ENCODE assay signal across 25 cellular contexts in the genomic region with DNA sequence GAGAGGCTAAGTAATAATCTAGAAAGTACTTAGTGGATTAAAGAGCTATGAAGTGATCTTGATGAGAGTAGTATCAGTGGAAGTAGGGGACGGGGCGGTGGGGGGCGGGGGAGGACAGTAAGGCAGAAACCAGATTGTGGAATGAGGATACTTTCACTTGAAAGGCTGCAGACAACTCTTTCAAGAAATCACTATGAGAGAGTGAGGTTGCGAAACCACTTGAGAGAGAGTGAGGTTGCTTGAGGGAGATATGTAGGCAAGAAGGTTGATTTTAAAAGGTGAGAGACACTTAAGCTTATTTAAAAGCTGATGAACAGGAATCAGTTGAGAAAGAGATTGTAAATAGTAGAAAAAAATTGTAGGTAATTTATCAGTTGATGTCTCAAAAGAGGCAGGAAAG.
"Had no signal": no experiment of that assay in that cellular context is flagged by ENCODE, and none has a peak within 500 bp of the region (broad histone marks: within the 10 kb centered on the region; RNA-seq: fewer than 3 reads in every experiment).

No MANE protein-coding gene starts in this region.

- H3K9me3 ChIP-seq: esophagus muscularis mucosa, ovary, psoas muscle, thyroid gland, vagina had no signal

- H3K27ac Mint-ChIP-seq: activated naive CD8-positive, alpha-beta T cell treated with anti-CD3 and anti-CD28 coated beads for 36 hours; activated T-helper 2 cell treated with anti-CD3 and anti-CD28 coated beads, Interferon-gamma antibody, Interleukin-2, Interleukin-4, amounts not matched to agents 10 μg/mL and 5 μg/mL and 100 μg/mL, durations not matched to agents 14 hours and 24 hours and 36 hours had no signal

- H3K27ac ChIP-seq: esophagus muscularis mucosa, foreskin keratinocyte, heart right ventricle, ovary, psoas muscle, stomach, thyroid gland, vagina had no signal

- H3K27me3 ChIP-seq: esophagus muscularis mucosa, foreskin keratinocyte, heart right ventricle, ovary, stomach, thyroid gland, upper lobe of left lung, vagina had no signal

- ATAC-seq: activated T-cell treated with anti-CD3 and anti-CD28 coated beads, Interleukin-2, amount 50 U/mL, for 4 hours; foreskin keratinocyte; heart right ventricle; psoas muscle; stimulated activated naive B cell treated with anti-CD40 and anti-IgM and Interleukin-4, amounts not matched to agents 10 μg/mL and 1 μg/mL and 100 μg/mL, for 72 hours had no signal

- H3K4me3 ChIP-seq: esophagus muscularis mucosa, heart right ventricle, ovary, psoas muscle, smooth muscle cell, stomach, thyroid gland, upper lobe of left lung, vagina had no signal

- H3K4me2 ChIP-seq: smooth muscle cell had no signal

- H3K27me3 Mint-ChIP-seq: activated naive CD8-positive, alpha-beta T cell treated with anti-CD3 and anti-CD28 coated beads for 36 hours; stimulated activated naive B cell treated with anti-CD40 and anti-IgM and Interleukin-4, amounts not matched to agents 10 μg/mL and 1 μg/mL and 100 μg/mL, for 72 hours had no signal

- H3K36me3 ChIP-seq: ovary had no signal

- H3K4me3 Mint-ChIP-seq: activated naive CD8-positive, alpha-beta T cell treated with anti-CD3 and anti-CD28 coated beads for 36 hours; activated T-cell treated with anti-CD3 and anti-CD28 coated beads, Interleukin-2, amount 50 U/mL, for 4 hours; stimulated activated naive B cell treated with anti-CD40 and anti-IgM and Interleukin-4, amounts not matched to agents 10 μg/mL and 1 μg/mL and 100 μg/mL, for 72 hours had no signal

- DNase-seq: activated CD4-positive, alpha-beta T cell treated with anti-CD3 and anti-CD28 coated beads for 4 hours; activated CD4-positive, alpha-beta T cell treated with anti-CD3 and anti-CD28 coated beads, Interleukin-2, amount 50 U/mL, for 48 hours; activated CD4-positive, CD25-positive, alpha-beta regulatory T cell; activated CD8-positive, alpha-beta memory T cell treated with anti-CD3 and anti-CD28 coated beads, Interleukin-2, amount 50 U/mL, for 48 hours; activated naive CD8-positive, alpha-beta T cell treated with anti-CD3 and anti-CD28 coated beads for 36 hours; activated T-cell treated with anti-CD3 and anti-CD28 coated beads, Interleukin-2, amount 50 U/mL, for 4 hours; amniotic stem cell; caudate nucleus; cortex of kidney; foreskin keratinocyte; heart right ventricle; ovary; psoas muscle; stimulated activated CD4-positive, alpha-beta T cell treated with anti-CD3 and anti-CD28 coated beads, Interleukin-1b, Interleukin-23, amount 100 ng/mL, for 48 hours; stimulated activated CD4-positive, alpha-beta T cell treated with anti-CD3 and anti-CD28 coated beads, Interleukin-4, amount 100 ng/mL, for 4 hours; stimulated activated CD8-positive, alpha-beta memory T cell treated with anti-CD3 and anti-CD28 coated beads, Interleukin-4, amount 100 ng/mL, for 48 hours; stimulated activated naive B cell treated with anti-CD40 and anti-IgM and Interleukin-4, amounts not matched to agents 10 μg/mL and 1 μg/mL and 100 μg/mL, for 72 hours; stomach; T-helper 1 cell; thyroid gland; upper lobe of left lung had no signal
